15 cellular contexts compared by ENCODE assay signal in the genomic region with DNA sequence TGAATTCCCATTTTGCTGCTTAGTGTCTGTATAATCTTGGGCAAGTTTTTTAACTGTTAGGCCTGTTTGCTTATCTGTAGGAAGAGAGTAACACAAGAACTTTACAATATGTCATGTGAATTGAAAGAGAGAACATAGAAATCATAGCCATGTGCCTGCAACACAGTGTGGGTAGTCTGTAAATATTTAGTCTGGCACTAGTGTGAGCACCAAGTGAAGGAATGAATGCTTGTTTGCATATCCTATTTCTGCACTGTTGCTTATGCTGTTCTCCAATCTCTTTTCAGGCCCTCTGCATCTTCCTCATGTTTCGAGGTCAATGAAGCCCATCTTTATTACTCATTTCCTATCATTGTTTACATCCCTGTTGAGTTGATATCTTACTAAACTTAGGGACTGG. TPM values are rescaled to one million over a fixed set of nuclear protein-coding genes. Genes with fewer than 3 reads are reported as not detected.
DNase-seq lines count a peak whose midpoint lies in the region; ATAC-seq, FAIRE-seq and TF ChIP-seq lines count a peak whose summit lies in the region.
"Had no signal": no experiment of that assay in that cellular context is flagged by ENCODE, and none has a peak within 500 bp of the region (broad histone marks: within the 10 kb centered on the region; RNA-seq: fewer than 3 reads in every experiment).

No MANE protein-coding gene starts in this region.

- no peak overlapping the region for H3K27ac Mint-ChIP-seq in T-helper 17 cell

- no peaks in the 10 kb centered on the region for H3K9me3 ChIP-seq in HEK293 (ENCODE audit: control insufficient read depth, insufficient read depth, low read depth, low read length)
- H3K9me3 ChIP-seq in GM12878 (replicated peaks; ENCODE audit: control insufficient read depth, insufficient read depth, low read length): no peaks in the 10 kb centered on the region
- no peaks in the 10 kb centered on the region for H3K9me3 ChIP-seq in T-helper 17 cell (ENCODE audit: control insufficient read depth, low read length, poor library complexity, severe bottlenecking)

- intact Hi-C loops in GM12878 (cut with micrococcal nuclease; ENCODE audit: unreplicated experiment): no loop called here

- no peak for FAIRE-seq in GM12878 (lab: Jason Lieb, UNC)
- FAIRE-seq: HTR-8/SVneo had no signal

- no peak for TF ChIP-seq CTCF in 22Rv1 (IDR thresholded peaks at IDR 0.05)
- TF ChIP-seq CTCF in HEK293 (tag by site-specific recombination; IDR thresholded peaks at IDR 0.05): no peak
- TF ChIP-seq CTCF in GM12878 (IDR thresholded peaks at IDR 0.05 in 2 of 3, conservative IDR thresholded peaks at IDR 0.05 in 1 of 3; ENCODE audit: control insufficient read depth in 2 of 3, extremely low read depth in 1 of 3, insufficient read depth in 1 of 3, low read depth in 3 of 3, low read length in 3 of 3): no peak

- in situ Hi-C loops in GM12878 (cut with MboI): no loop called here

- no peak for ATAC-seq in GM12878
- peak; percentile 89 for ATAC-seq in left lobe of liver
- no peak for ATAC-seq in GM19455 (IDR thresholded peaks at IDR 0.05; ENCODE audit: unreplicated experiment)
- no peak for ATAC-seq in T-helper 17 cell
- ATAC-seq: left cardiac atrium had no signal

- no peak for TF ChIP-seq POLR2A in GM12878 (IDR thresholded peaks at IDR 0.05; ENCODE audit: low read depth, low read length)

- H3K9ac ChIP-seq in GM12878 (ENCODE audit: control insufficient read depth, insufficient read depth, low read length): no peak overlapping the region

- no peak overlapping the region for H3K4me2 ChIP-seq in GM12878 (ENCODE audit: control insufficient read depth, insufficient read depth)

- RAD21 ChIA-PET in GM12878 (lab: Charles Lee; ENCODE audit: unreplicated experiment): no interaction called here

- TF ChIP-seq EP300 in GM12878 (IDR thresholded peaks at IDR 0.05; ENCODE audit: borderline replicate concordance in 1 of 2, control insufficient read depth in 1 of 2, low read depth in 2 of 2, low read length in 2 of 2): no peak

- no peaks in the 10 kb centered on the region for H3K27me3 Mint-ChIP-seq in T-helper 17 cell

- POLR2A ChIA-PET in HEK293 (lab: Yijun Ruan, JAX): no interaction called here
- POLR2A ChIA-PET in GM12878 (lab: Charles Lee): interaction anchor here (0.6 kb wide), 1 partner anchor 63 kb away, joined by 3 read pairs; no protein-coding TSS in a partner anchor

- H3K4me3 Mint-ChIP-seq in T-helper 17 cell: no peak overlapping the region

- CTCF ChIA-PET in HEK293 (lab: Yijun Ruan, JAX) (no interaction called here), GM12878 (lab: Yijun Ruan, JAX) (interaction anchor here (0.6 kb wide), 1 partner anchor 246 kb away, joined by 3 read pairs; no protein-coding TSS in a partner anchor)

- H3K4me3 ChIP-seq in HEK293 (ENCODE audit: low read depth, low read length) (no peak overlapping the region), GM12878 (no peak overlapping the region), H7 (ENCODE audit: insufficient read depth, low read depth, low read length) (no peak overlapping the region)

- H3K36me3 ChIP-seq in HEK293 (ENCODE audit: control insufficient read depth in 2 of 2, insufficient read depth in 1 of 2, low read length in 2 of 2) (no peaks in the 10 kb centered on the region), GM12878 (ENCODE audit: control insufficient read depth in 2 of 2, insufficient read depth in 2 of 2, low read length in 1 of 2) (no peaks in the 10 kb centered on the region), H7 (replicated peaks; ENCODE audit: control insufficient read depth, insufficient read depth, low read length) (no peaks in the 10 kb centered on the region)

- H3K4me1 ChIP-seq in HEK293 (ENCODE audit: control insufficient read depth, insufficient read depth, low read length): peaks cover 9% of the 10 kb centered on the region
- H3K4me1 ChIP-seq in GM12878 (ENCODE audit: control insufficient read depth, insufficient read depth, low read length): no peaks in the 10 kb centered on the region

- H2AFZ ChIP-seq in GM12878 (ENCODE audit: control insufficient read depth, low read depth, low read length): no peak overlapping the region

- SMC1A ChIA-PET in GM12878 (lab: Charles Lee; ENCODE audit: uncharacterized antibody, unreplicated experiment): no interaction called here

- no peaks in the 10 kb centered on the region for H4K20me1 ChIP-seq in GM12878 (ENCODE audit: control insufficient read depth, insufficient read depth)

- H3K4me1 Mint-ChIP-seq in T-helper 17 cell: peaks cover 16% of the 10 kb centered on the region

- no peaks in the 10 kb centered on the region for H3K79me2 ChIP-seq in GM12878 (ENCODE audit: control insufficient read depth, insufficient read depth, low read length)

- WGBS in GM12878 (ENCODE audit: insufficient coverage, insufficient replicate concordance, low lambda C conversion rate, missing lambda C conversion rate): 94% methylated on average over 1 of the region's 1 CpG

- no peak for DNase-seq in GM12878 (ENCODE audit: low read depth, low spot score)
- no peak for DNase-seq in left lobe of liver (ENCODE audit: low spot score)
- DNase-seq in T-helper 17 cell: no peak
- no peak for DNase-seq in H7
- DNase-seq in NCI-H748 treated with DMSO at 0.1 percent for 48 hours (lab: John Stamatoyannopoulos, UW): no peak
- DNase-seq: DND-41; GOT3; left cardiac atrium; NCI-H1092 treated with DMSO at 0.1 percent for 48 hours; SHP77; stimulated activated CD8-positive, alpha-beta memory T cell treated with anti-CD3 and anti-CD28 coated beads, Interleukin-4, amount 100 ng/mL, for 48 hours had no signal

- TSS peak; percentile 27 for BruUV-seq in GM12878 (replicated peaks; lab: Mats Ljungman, UMichigan)

- no peak for TF ChIP-seq RAD21 in GM12878 (IDR thresholded peaks at IDR 0.05; ENCODE audit: insufficient read depth, low read depth, low read length)

- H3K27ac ChIP-seq in 22Rv1: peak overlapping the region; percentile 56
- no peak overlapping the region for H3K27ac ChIP-seq in HEK293 (ENCODE audit: extremely low read depth, low read depth, low read length)
- H3K27ac ChIP-seq in GM12878 (ENCODE audit: control insufficient read depth, insufficient read depth): no peak overlapping the region

- H3K36me3 Mint-ChIP-seq in T-helper 17 cell (ENCODE audit: low read depth): peaks cover 5% of the 10 kb centered on the region

- H3K27me3 ChIP-seq in GM12878 (replicated peaks in 1 of 2; ENCODE audit: control insufficient read depth in 2 of 2, insufficient read depth in 2 of 2, low read length in 1 of 2) (no peaks in the 10 kb centered on the region), H7 (ENCODE audit: control insufficient read depth, insufficient read depth, low read length) (no peaks in the 10 kb centered on the region)

TF ChIP-seq in HEK293, 187 proteins besides CTCF, POLR2A, EP300 and RAD21 (continues in another document):
- peak; percentile 43; the same call in 1 of the 2 replicates for TF ChIP-seq INSM2 (tag by site-specific recombination; IDR thresholded peaks at IDR 0.05)

TF ChIP-seq in GM12878, 131 proteins besides CTCF, POLR2A, EP300 and RAD21:
- TF ChIP-seq FOXK2 (IDR thresholded peaks at IDR 0.05) (no peak), PML (IDR thresholded peaks at IDR 0.05; ENCODE audit: low read length) (no peak), RFX5 (IDR thresholded peaks at IDR 0.05; ENCODE audit: low read depth, low read length) (no peak), CHD2 (IDR thresholded peaks at IDR 0.05; ENCODE audit: borderline replicate concordance, low read depth, low read length) (no peak), BMI1 (IDR thresholded peaks at IDR 0.05; ENCODE audit: borderline replicate concordance) (no peak), MTA2 (IDR thresholded peaks at IDR 0.05; ENCODE audit: low read depth) (no peak), CHD1 (IDR thresholded peaks at IDR 0.05; ENCODE audit: low read depth, low read length) (no peak), HDAC2 (IDR thresholded peaks at IDR 0.05) (no peak)
TF ChIP-seq in GM12878: peak in this region for 0.

RNA-seq across cellular contexts. Expression of gene CBFA2T2, which starts 49.2 kb away (rescaled TPM):
- 21.8 and 22.2 TPM in 2 replicates for total RNA-seq in GM12878 (2013; cell fraction: nucleolus; rRNA removed)
- total RNA-seq in GM12878 (2014; rRNA removed) (2.6 and 2.7 TPM in 2 replicates), GM12878 (2014; rRNA removed; fragmentation: Illumina TruSeq; extraction: Trizol) (3.0 and 3.6 TPM in 2 replicates), GM12878 (2021) (5.7 and 6.2 TPM in 2 replicates), left lobe of liver (5.7 TPM), T-helper 17 cell (10 to 100 TPM; 26.6 to 29.5 TPM)
- polyA plus RNA-seq in GM12878 (2011; ENCODE audit: low read depth): 2.7 TPM
- polyA plus RNA-seq in GM12878 (2011; rRNA removed) (6.9 and 8.2 TPM in 2 replicates), GM12878 (2014; fragmentation: Illumina TruSeq; extraction: Trizol) (4.3 and 5.2 TPM in 2 replicates), GM12878 (2014; fragmentation: Nextera tagmentation; extraction: Ambion mirVana) (under 1 TPM; 0.61 to 0.62 TPM), GM12878 (2014; rRNA removed) (6.2 and 7.0 TPM in 2 replicates), GM12878 (2016; fragmentation: Nextera tagmentation; extraction: Ambion mirVana) (1 to 10 TPM; 7.1 to 8.6 TPM)
- 7.8 and 9.2 TPM in 2 replicates for polyA plus RNA-seq in GM12878 (2011; cell fraction: cytosol; rRNA removed)
- 14.9 and 15.5 TPM in 2 replicates for polyA plus RNA-seq in GM12878 (2011; cell fraction: nucleus; rRNA removed)
- 4.8 and 6.5 TPM in 2 replicates for polyA plus RNA-seq in GM12878 (2012)
- 10.7 and 15.5 TPM in 2 replicates for polyA minus RNA-seq in GM12878 (2011; rRNA and poly(A)+ RNA removed)
- polyA minus RNA-seq in GM12878 (2011; cell fraction: cytosol; rRNA and poly(A)+ RNA removed): 6.1 and 8.6 TPM in 2 replicates
- polyA minus RNA-seq in GM12878 (2011; cell fraction: nucleus; rRNA and poly(A)+ RNA removed): 4.0 and 7.4 TPM in 2 replicates
- total RNA-seq in H7 (2014; rRNA removed; shearing (Covaris generic)): 7.5 and 17.4 TPM in 2 replicates
